In the genomic region with DNA sequence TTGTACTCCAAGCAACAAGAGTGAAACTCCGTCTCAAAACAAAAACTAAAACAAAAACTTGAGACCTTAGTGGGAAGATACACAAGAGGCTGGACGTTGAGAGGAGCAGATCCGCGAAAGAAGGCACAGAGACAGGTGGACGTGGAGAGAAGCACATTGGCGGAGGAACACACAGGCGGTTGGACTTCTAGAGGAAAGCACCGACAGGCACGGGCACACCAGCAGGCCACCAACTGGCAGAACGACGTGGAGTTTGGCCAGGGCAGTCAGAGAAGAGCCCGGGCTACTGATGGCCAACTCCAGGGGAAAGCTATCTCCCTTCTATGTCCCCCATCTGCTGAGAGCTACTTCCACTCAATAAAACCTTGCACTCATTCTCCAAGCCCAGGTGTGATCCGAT, we compare ENCODE assay signal across 10 cellular contexts.
"Had no signal": no experiment of that assay in that cellular context is flagged by ENCODE, and none has a peak within 500 bp of the region (broad histone marks: within the 10 kb centered on the region; RNA-seq: fewer than 3 reads in every experiment).

No MANE protein-coding gene starts in this region.

- H3K27ac ChIP-seq: GM23248 had no signal

- H3K4me1 ChIP-seq: HAP-1 had no signal

- FAIRE-seq: H1, H54 had no signal

- H3K9ac ChIP-seq: GM23248 had no signal

- H2AFZ ChIP-seq: GM23248, GM23338 had no signal

- H3K36me3 ChIP-seq: HAP-1 had no signal

- H3K4me3 ChIP-seq: GM23248, GM23338, HAP-1 had no signal

- H3K9me3 ChIP-seq: HAP-1 had no signal

- H3K4me2 ChIP-seq: GM23338 had no signal

- DNase-seq: GM23248, GOT3, H7, H9, HCEC 1CT, HFFc6 had no signal
